In the genomic region with DNA sequence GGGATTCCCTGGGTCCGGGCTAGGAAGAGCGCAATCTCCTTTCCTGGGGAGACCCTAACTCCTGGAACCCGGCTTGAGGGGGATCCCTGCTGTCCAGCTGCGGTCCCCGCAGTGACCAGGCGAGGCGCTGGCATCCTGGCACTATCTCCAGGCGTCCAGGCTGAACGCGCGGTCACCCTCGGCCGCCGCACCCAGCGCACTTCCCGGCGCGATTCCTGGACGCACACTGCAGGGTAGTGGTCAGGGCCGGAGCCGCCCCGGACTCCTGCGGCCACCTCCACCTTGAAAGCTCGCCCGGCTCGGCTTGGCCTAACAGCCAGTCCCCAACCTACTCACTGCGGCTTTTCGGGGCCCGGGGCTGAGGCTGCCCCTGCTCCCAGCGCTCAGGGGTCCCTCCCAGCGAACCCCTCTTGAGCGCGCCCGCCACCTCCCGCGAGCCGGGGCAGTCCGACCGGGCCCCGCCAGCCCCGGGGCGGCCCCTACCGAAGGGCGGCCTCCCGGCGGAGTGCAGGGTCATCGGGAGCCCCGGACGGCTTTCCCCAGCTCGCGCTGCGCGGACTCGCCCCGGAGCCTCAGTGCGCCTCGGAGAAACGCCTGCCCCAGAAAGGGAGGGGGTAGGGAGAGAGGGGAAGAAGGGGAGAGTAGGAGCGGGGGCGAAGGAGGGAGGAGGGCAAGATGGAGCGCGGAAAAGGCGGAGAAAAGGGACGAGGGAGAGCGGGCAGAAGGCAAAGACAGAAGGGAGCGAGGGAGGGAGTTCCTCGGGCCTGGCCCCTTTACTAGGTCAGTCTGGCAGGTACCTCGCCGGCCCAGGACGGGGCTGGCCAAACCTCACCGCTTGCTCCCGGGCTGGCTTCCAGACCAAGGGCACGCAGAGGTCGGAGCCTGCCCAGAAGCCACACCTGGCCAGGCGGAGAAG, we compare ENCODE assay signal across 1 cellular context.
A peak's percentile ranks its signal among the peaks of the same experiment; 100 is the strongest.
TF ChIP-seq lines count a peak whose summit lies in the region.

No MANE protein-coding gene starts in this region.

TF ChIP-seq in WTC11, 78 proteins besides CTCF, POLR2A, EP300 and RAD21 (continued from another document and continues in another):
- no peak for TF ChIP-seq AFF4 (CRISPR knock-in tag; IDR thresholded peaks at IDR 0.05; ENCODE audit: borderline replicate concordance)
- TF ChIP-seq MLX (CRISPR knock-in tag; IDR thresholded peaks at IDR 0.05), result no peak
- TF ChIP-seq NR1H2 (CRISPR knock-in tag; IDR thresholded peaks at IDR 0.05), result no peak
- no peak for TF ChIP-seq STAT6 (CRISPR knock-in tag; conservative IDR thresholded peaks at IDR 0.05; ENCODE audit: low read depth)
- no peak for TF ChIP-seq ATF1 (CRISPR knock-in tag; IDR thresholded peaks at IDR 0.05)
- TF ChIP-seq, protein P1, sequence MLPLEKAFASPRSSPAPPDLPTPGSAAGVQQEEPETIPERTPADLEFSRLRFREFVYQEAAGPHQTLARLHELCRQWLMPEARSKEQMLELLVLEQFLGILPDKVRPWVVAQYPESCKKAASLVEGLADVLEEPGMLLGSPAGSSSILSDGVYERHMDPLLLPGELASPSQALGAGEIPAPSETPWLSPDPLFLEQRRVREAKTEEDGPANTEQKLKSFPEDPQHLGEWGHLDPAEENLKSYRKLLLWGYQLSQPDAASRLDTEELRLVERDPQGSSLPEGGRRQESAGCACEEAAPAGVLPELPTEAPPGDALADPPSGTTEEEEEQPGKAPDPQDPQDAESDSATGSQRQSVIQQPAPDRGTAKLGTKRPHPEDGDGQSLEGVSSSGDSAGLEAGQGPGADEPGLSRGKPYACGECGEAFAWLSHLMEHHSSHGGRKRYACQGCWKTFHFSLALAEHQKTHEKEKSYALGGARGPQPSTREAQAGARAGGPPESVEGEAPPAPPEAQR (CRISPR knock-in tag; IDR thresholded peaks at IDR 0.05), result no peak
- TF ChIP-seq ZNF138 (CRISPR knock-in tag; conservative IDR thresholded peaks at IDR 0.05), result peak; percentile 60; the same call in 1 of the 2 replicates
- no peak for TF ChIP-seq TCF7 (CRISPR knock-in tag; IDR thresholded peaks at IDR 0.05; ENCODE audit: low read depth)
- no peak for TF ChIP-seq ATF6 (CRISPR knock-in tag; IDR thresholded peaks at IDR 0.05)
- no peak for TF ChIP-seq RORB (CRISPR knock-in tag; IDR thresholded peaks at IDR 0.05)
- no peak; the same call in 1 of the 2 replicates for TF ChIP-seq E2F5 (CRISPR knock-in tag; IDR thresholded peaks at IDR 0.05)
- no peak for TF ChIP-seq TP53 (CRISPR knock-in tag; IDR thresholded peaks at IDR 0.05)
- TF ChIP-seq ZNF219 (CRISPR knock-in tag; IDR thresholded peaks at IDR 0.05; ENCODE audit: borderline replicate concordance), result 0 out of 2 replicates have a peak, but pooled peaks have one; percentile 19
- TF ChIP-seq ARID4B (CRISPR knock-in tag; IDR thresholded peaks at IDR 0.05; ENCODE audit: borderline replicate concordance), result peak; percentile 47; the same call in 1 of the 2 replicates
- TF ChIP-seq, protein P2, sequence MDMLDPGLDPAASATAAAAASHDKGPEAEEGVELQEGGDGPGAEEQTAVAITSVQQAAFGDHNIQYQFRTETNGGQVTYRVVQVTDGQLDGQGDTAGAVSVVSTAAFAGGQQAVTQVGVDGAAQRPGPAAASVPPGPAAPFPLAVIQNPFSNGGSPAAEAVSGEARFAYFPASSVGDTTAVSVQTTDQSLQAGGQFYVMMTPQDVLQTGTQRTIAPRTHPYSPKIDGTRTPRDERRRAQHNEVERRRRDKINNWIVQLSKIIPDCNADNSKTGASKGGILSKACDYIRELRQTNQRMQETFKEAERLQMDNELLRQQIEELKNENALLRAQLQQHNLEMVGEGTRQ (CRISPR knock-in tag; IDR thresholded peaks at IDR 0.05), result no peak
- no peak for TF ChIP-seq ERG (CRISPR knock-in tag; IDR thresholded peaks at IDR 0.05)
- TF ChIP-seq PRRX2 (CRISPR knock-in tag; IDR thresholded peaks at IDR 0.05), result no peak
- no peak for TF ChIP-seq MXD4 (CRISPR knock-in tag; IDR thresholded peaks at IDR 0.05; ENCODE audit: borderline replicate concordance)
- TF ChIP-seq FOXK1 (CRISPR knock-in tag; IDR thresholded peaks at IDR 0.05), result no peak
- TF ChIP-seq ETV6 (CRISPR knock-in tag; IDR thresholded peaks at IDR 0.05), result no peak
- TF ChIP-seq ATF2 (CRISPR knock-in tag; IDR thresholded peaks at IDR 0.05; ENCODE audit: borderline replicate concordance, low read depth), result no peak
- no peak for TF ChIP-seq FOXJ3 (CRISPR knock-in tag; IDR thresholded peaks at IDR 0.05; ENCODE audit: borderline replicate concordance)
